In genomic region chr3:3342141-3342540, GRCh38 we compare ENCODE assay signal across 35 cellular contexts.
DNase-seq lines count a peak whose midpoint lies in the region; ATAC-seq, FAIRE-seq and TF ChIP-seq lines count a peak whose summit lies in the region.
"Had no signal": no experiment of that assay in that cellular context is flagged by ENCODE, and none has a peak within 500 bp of the region (broad histone marks: within the 10 kb centered on the region; RNA-seq: fewer than 3 reads in every experiment).

No MANE protein-coding gene starts in this region.

- TF ChIP-seq CTCF in HepG2 (CRISPR knock-in tag; IDR thresholded peaks at IDR 0.05) (no peak), right lobe of liver (IDR thresholded peaks at IDR 0.05) (no peak), IMR-90 (conservative IDR thresholded peaks at IDR 0.05; ENCODE audit: low read depth, low read length) (no peak), K562 (IDR thresholded peaks at IDR 0.05 in 2 of 3, conservative IDR thresholded peaks at IDR 0.05 in 1 of 3; ENCODE audit: insufficient read depth in 2 of 3, low read depth in 1 of 3, low read length in 3 of 3) (no peak)

- no peak overlapping the region for H3K18ac ChIP-seq in IMR-90 (ENCODE audit: low read depth, low read length)

- POLR2A ChIA-PET in HepG2 (lab: Yijun Ruan, JAX) (no interaction called here), IMR-90 (lab: Charles Lee; ENCODE audit: unreplicated experiment) (no interaction called here), K562 (lab: Yijun Ruan, JAX) (no interaction called here)

- H2BK5ac ChIP-seq in IMR-90 (ENCODE audit: low read depth, low read length, poor library complexity, severe bottlenecking) = no peak overlapping the region

- H2BK120ac ChIP-seq in IMR-90 (ENCODE audit: low read depth, low read length) = no peak overlapping the region

- CTCF ChIA-PET in HepG2 (lab: Yijun Ruan, JAX; ENCODE audit: low intra/inter-chr PET ratio, low total read pairs) = no interaction called here
- CTCF ChIA-PET in IMR-90 (lab: Yijun Ruan, JAX) = no interaction called here
- CTCF ChIA-PET in K562 (lab: Yijun Ruan, JAX; ENCODE audit: low intra/inter-chr PET ratio) = no interaction called here

- TF ChIP-seq POLR2A in HepG2 (IDR thresholded peaks at IDR 0.05; ENCODE audit: insufficient read depth in 1 of 2, low read depth in 2 of 2, low read length in 2 of 2) = no peak
- TF ChIP-seq POLR2A in right lobe of liver (IDR thresholded peaks at IDR 0.05) = no peak
- no peak for TF ChIP-seq POLR2A in IMR-90 (IDR thresholded peaks at IDR 0.05; ENCODE audit: low read depth, low read length)
- TF ChIP-seq POLR2A in K562 (conservative IDR thresholded peaks at IDR 0.05) = no peak

- intact Hi-C loops in HepG2 (cut with micrococcal nuclease; ENCODE audit: unreplicated experiment) (no loop called here), right lobe of liver (cut with DNase I) (no loop called here), IMR-90 (cut with micrococcal nuclease) (no loop called here), K562 (cut with micrococcal nuclease) (no loop called here)

- no peak for ATAC-seq in HepG2
- no peak for ATAC-seq in right lobe of liver
- no peak for ATAC-seq in IMR-90 (ENCODE audit: low read depth)
- no peak for ATAC-seq in K562
- ATAC-seq: A549; CD8-positive, alpha-beta T cell had no signal

- H3K56ac ChIP-seq in IMR-90 (ENCODE audit: extremely low read depth, insufficient read depth, low read length) = no peak overlapping the region

- no peak overlapping the region for H3K14ac ChIP-seq in IMR-90 (replicated peaks; ENCODE audit: low read depth, low read length)

- in situ Hi-C loops in HepG2 (cut with HindIII; ENCODE audit: extremely low pct_ligation_motif_present, low pct_unique_long_range_greater_than_20kb) (no loop called here), IMR-90 (cut with MboI; ENCODE audit: low sequenced_read_pairs) (no loop called here), K562 (cut with MboI) (no loop called here)

- H3K4me1 ChIP-seq in HepG2 (ENCODE audit: insufficient read depth, low read length) (no peaks in the 10 kb centered on the region), right lobe of liver (no peaks in the 10 kb centered on the region), IMR-90 (ENCODE audit: control insufficient read depth, insufficient read depth, low read length) (no peaks in the 10 kb centered on the region), K562 (replicated peaks in 1 of 2; ENCODE audit: control insufficient read depth in 2 of 2, insufficient read depth in 2 of 2, low read length in 2 of 2) (no peaks in the 10 kb centered on the region)
- H3K4me1 ChIP-seq: A549, BE2C, BLaER1, Caco-2 had no signal

- no peak for DNase-seq in HepG2 (ENCODE audit: low spot score)
- DNase-seq in right lobe of liver = no peak
- DNase-seq in IMR-90 = no peak
- peak; percentile 8 for DNase-seq in SK-N-MC (ENCODE audit: low read depth, low spot score)
- DNase-seq in K562 (ENCODE audit: extremely low read depth in 1 of 4, low spot score in 3 of 4) = no peak
- no peak for DNase-seq in activated gamma-delta T cell treated with Interleukin-2 at 50 U/mL for 16 hours
- DNase-seq in ecto neural progenitor cell (ENCODE audit: low spot score) = no peak
- DNase-seq in HK-2 (ENCODE audit: unreplicated experiment) = no peak
- DNase-seq: 8988T; ACHN; AML-193; BE2C; C1 segment of cervical spinal cord; Caco-2; Calu3; CD4-positive, alpha-beta memory T cell; CD4-positive, alpha-beta T cell; CD4-positive, CD25-positive, alpha-beta regulatory T cell; CD8-positive, alpha-beta memory T cell; CD8-positive, alpha-beta T cell; COR-L47; DMS 273 treated with DMSO at 0.1 percent for 48 hours; DMS153; DMS53; DMS79; DMS79 treated with DMSO at 0.1 percent for 48 hours; DND-41; EL had no signal

- H3K27ac ChIP-seq in HepG2 (ENCODE audit: extremely low read length, insufficient read depth, low read length) (no peak overlapping the region), right lobe of liver (no peak overlapping the region), IMR-90 (ENCODE audit: insufficient read depth, low read length) (no peak overlapping the region), SK-N-MC (peak overlapping the region; percentile 36; the same call in 1 of the 2 replicates), K562 (ENCODE audit: extremely low read depth, low read depth, low read length) (no peak overlapping the region)
- H3K27ac ChIP-seq: 22Rv1; A549; BLaER1; BLaER1 treated with 17β-estradiol and CSF1 and Interleukin-3, amounts not matched to agents 10 nM and 100 nM; C4-2B had no signal

- H3K9me3 ChIP-seq in HepG2 (ENCODE audit: low read length) (no peaks in the 10 kb centered on the region), right lobe of liver (no peaks in the 10 kb centered on the region), IMR-90 (ENCODE audit: control insufficient read depth, insufficient read depth, low read length) (peaks cover 12% of the 10 kb centered on the region; the same call in 1 of the 2 replicates), SK-N-MC (ENCODE audit: low read depth, low read length) (no peaks in the 10 kb centered on the region), K562 (replicated peaks; ENCODE audit: control insufficient read depth, insufficient read depth, low read depth, low read length) (no peaks in the 10 kb centered on the region; the same call in 1 of the 2 replicates)
- H3K9me3 ChIP-seq: A549; BE2C; BLaER1; BLaER1 treated with 17β-estradiol and CSF1 and Interleukin-3, amounts not matched to agents 10 nM and 100 nM; Caco-2 had no signal

- H2BK20ac ChIP-seq in IMR-90 (ENCODE audit: low read depth, low read length) = no peak overlapping the region

- TF ChIP-seq RAD21 in HepG2 (CRISPR knock-in tag; IDR thresholded peaks at IDR 0.05) (no peak), IMR-90 (IDR thresholded peaks at IDR 0.05; ENCODE audit: low read length) (no peak), K562 (CRISPR knock-in tag; conservative IDR thresholded peaks at IDR 0.05 in 1 of 2, IDR thresholded peaks at IDR 0.05 in 1 of 2) (no peak)

- H4K91ac ChIP-seq in IMR-90 (ENCODE audit: insufficient read depth, low read depth, low read length) = no peak overlapping the region

- H3K79me2 ChIP-seq in HepG2 (ENCODE audit: insufficient read depth, low read length) (no peaks in the 10 kb centered on the region), K562 (ENCODE audit: control insufficient read depth, insufficient read depth, low read length) (no peaks in the 10 kb centered on the region)

- no peak overlapping the region for H3K23ac ChIP-seq in IMR-90 (ENCODE audit: low read depth, low read length)

- no peak for FAIRE-seq in HepG2 (lab: Jason Lieb, UNC)
- no peak for FAIRE-seq in K562 (lab: Jason Lieb, UNC)
- FAIRE-seq: A204.1, A549, D721Med had no signal

- no peaks in the 10 kb centered on the region for H4K20me1 ChIP-seq in HepG2 (ENCODE audit: insufficient read depth, low read length)
- no peaks in the 10 kb centered on the region for H4K20me1 ChIP-seq in IMR-90 (ENCODE audit: insufficient read depth, low read length)
- H4K20me1 ChIP-seq in K562 (replicated peaks; ENCODE audit: control insufficient read depth, insufficient read depth, low read length) = no peaks in the 10 kb centered on the region
- H4K20me1 ChIP-seq: BLaER1; BLaER1 treated with 17β-estradiol and CSF1 and Interleukin-3, amounts not matched to agents 10 nM and 100 nM had no signal

- H2AK5ac ChIP-seq in IMR-90 (ENCODE audit: low read depth, low read length) = no peak overlapping the region

- no peak overlapping the region for H4K5ac ChIP-seq in IMR-90 (ENCODE audit: low read depth, low read length)

- H3K4me3 ChIP-seq in HepG2 (replicated peaks in 1 of 3; ENCODE audit: insufficient read depth in 1 of 3, low read depth in 2 of 3, low read length in 3 of 3) (no peak overlapping the region), right lobe of liver (no peak overlapping the region), IMR-90 (ENCODE audit: insufficient read depth, low read depth, low read length) (no peak overlapping the region), SK-N-MC (no peak overlapping the region), K562 (no peak overlapping the region)
- H3K4me3 ChIP-seq: A549; BLaER1; BLaER1 treated with 17β-estradiol and CSF1 and Interleukin-3, amounts not matched to agents 10 nM and 100 nM had no signal

- no peak overlapping the region for H4K8ac ChIP-seq in IMR-90 (ENCODE audit: low read depth in 2 of 2, low read length in 2 of 2)

- H3K36me3 ChIP-seq in HepG2 (replicated peaks in 1 of 2; ENCODE audit: control insufficient read depth in 1 of 2, insufficient read depth in 2 of 2, low read length in 2 of 2) (no peaks in the 10 kb centered on the region), right lobe of liver (no peaks in the 10 kb centered on the region), IMR-90 (ENCODE audit: control insufficient read depth, insufficient read depth, low read length) (no peaks in the 10 kb centered on the region), SK-N-MC (ENCODE audit: insufficient read depth, low read length) (no peaks in the 10 kb centered on the region), K562 (ENCODE audit: control insufficient read depth, insufficient read depth, low read length) (no peaks in the 10 kb centered on the region)
- H3K36me3 ChIP-seq: BE2C; BLaER1; BLaER1 treated with 17β-estradiol and CSF1 and Interleukin-3, amounts not matched to agents 10 nM and 100 nM had no signal

- H3K9ac ChIP-seq in HepG2 (ENCODE audit: insufficient read depth, low read depth, low read length) = no peak overlapping the region
- no peak overlapping the region for H3K9ac ChIP-seq in IMR-90 (ENCODE audit: low read depth, low read length)
- H3K9ac ChIP-seq in SK-N-MC (ENCODE audit: insufficient read length) = no peak overlapping the region
- no peak overlapping the region for H3K9ac ChIP-seq in K562 (ENCODE audit: insufficient read depth in 1 of 2, low read depth in 2 of 2, low read length in 2 of 2)
- H3K9ac ChIP-seq: BLaER1; BLaER1 treated with 17β-estradiol and CSF1 and Interleukin-3, amounts not matched to agents 10 nM and 100 nM had no signal

- WGBS in HepG2 (ENCODE audit: low lambda C conversion rate) = 0% methylated on average over 2 of the region's 2 CpGs
- WGBS in right lobe of liver (ENCODE audit: insufficient coverage, low coverage, low lambda C conversion rate, missing lambda C conversion rate) = 42% methylated on average over 2 of the region's 2 CpGs
- no CpG with 5 or more reads among the region's 2 CpGs for WGBS in IMR-90 (ENCODE audit: extremely low coverage in 2 of 2, insufficient read length in 1 of 2), 2 experiments
- 0% methylated on average over 2 of the region's 2 CpGs for WGBS in K562 (ENCODE audit: insufficient coverage, low coverage, missing lambda C conversion rate)

- H3K27me3 ChIP-seq in HepG2 (ENCODE audit: control insufficient read depth in 1 of 2, insufficient read depth in 2 of 2, low read length in 2 of 2) = no peaks in the 10 kb centered on the region
- H3K27me3 ChIP-seq in right lobe of liver = no peaks in the 10 kb centered on the region
- H3K27me3 ChIP-seq in IMR-90 (ENCODE audit: control insufficient read depth, insufficient read depth, low read length) = no peaks in the 10 kb centered on the region
- H3K27me3 ChIP-seq in K562 (ENCODE audit: control insufficient read depth in 2 of 2, insufficient read depth in 2 of 2, low read length in 2 of 2) = no peaks in the 10 kb centered on the region
- H3K27me3 ChIP-seq: BE2C; BLaER1; BLaER1 treated with 17β-estradiol and CSF1 and Interleukin-3, amounts not matched to agents 10 nM and 100 nM had no signal

- no TSS peak for BruUV-seq in HepG2 (replicated peaks; lab: Mats Ljungman, UMichigan)
- no TSS peak for BruUV-seq in IMR-90 (replicated peaks; lab: Mats Ljungman, UMichigan)
- no TSS peak for BruUV-seq in K562 (replicated peaks; lab: Mats Ljungman, UMichigan)

- H3K9me1 ChIP-seq in IMR-90 (ENCODE audit: insufficient read depth, low read length) = no peaks in the 10 kb centered on the region
- no peaks in the 10 kb centered on the region for H3K9me1 ChIP-seq in K562 (ENCODE audit: control insufficient read depth, insufficient read depth, low read length)

- no peak overlapping the region for H2AK9ac ChIP-seq in IMR-90 (replicated peaks; ENCODE audit: low read depth, low read length, poor library complexity)

- H3K79me1 ChIP-seq in IMR-90 (ENCODE audit: low read depth in 1 of 2, low read length in 2 of 2) = no peaks in the 10 kb centered on the region

- H2BK15ac ChIP-seq in IMR-90 (ENCODE audit: low read depth, low read length) = no peak overlapping the region

- no peak overlapping the region for H2AFZ ChIP-seq in HepG2 (ENCODE audit: low read length)
- H2AFZ ChIP-seq in IMR-90 (replicated peaks; ENCODE audit: low read length, poor library complexity) = no peak overlapping the region
- H2AFZ ChIP-seq in K562 (ENCODE audit: low read depth, low read length) = no peak overlapping the region

- H3K4me2 ChIP-seq in HepG2 (ENCODE audit: low read depth, low read length) (no peak overlapping the region), IMR-90 (ENCODE audit: low read depth, low read length) (no peak overlapping the region), K562 (ENCODE audit: insufficient read depth, low read length) (no peak overlapping the region)
- H3K4me2 ChIP-seq: A549; BLaER1; BLaER1 treated with 17β-estradiol and CSF1 and Interleukin-3, amounts not matched to agents 10 nM and 100 nM had no signal

- dilution Hi-C loops in IMR-90 (cut with HindIII; ENCODE audit: low sequenced_read_pairs, unreplicated experiment) = no loop called here

- TF ChIP-seq EP300 in HepG2 (IDR thresholded peaks at IDR 0.05; ENCODE audit: low read depth in 2 of 2, low read length in 2 of 2) (no peak), HepG2 (CRISPR knock-in tag; IDR thresholded peaks at IDR 0.05; ENCODE audit: borderline replicate concordance) (no peak), K562 (IDR thresholded peaks at IDR 0.05; ENCODE audit: low read length) (no peak)

- no peak overlapping the region for H3K4ac ChIP-seq in IMR-90 (ENCODE audit: low read depth, low read length)

Comparison
In these comparisons a context has a peak if more than half of its experiments do, and no peak if none do; other contexts are left out.
1. Of the 241 proteins assayed by ChIP-seq in both HepG2 and K562: peak only in HepG2: MAFF; only in K562: MAFG; in both: MAFK; in neither: 238.